In genomic region chr6:150451767-150452641, GRCh38 we compare ENCODE assay signal across 27 cellular contexts.
DNase-seq lines count a peak whose midpoint lies in the region; ATAC-seq and TF ChIP-seq lines count a peak whose summit lies in the region.
"Had no signal": no experiment of that assay in that cellular context is flagged by ENCODE, and none has a peak within 500 bp of the region (broad histone marks: within the 10 kb centered on the region; RNA-seq: fewer than 3 reads in every experiment).

No MANE protein-coding gene starts in this region.

- no peaks in the 10 kb centered on the region for H3K4me1 Mint-ChIP-seq in activated naive CD4-positive, alpha-beta T cell treated with anti-CD3 and anti-CD28 coated beads, Interleukin-2, amount 10 ng/mL, durations not matched to agents 7 days and 5 days

- H3K36me3 ChIP-seq in heart right ventricle (no peaks in the 10 kb centered on the region), left lung (no peaks in the 10 kb centered on the region), parathyroid adenoma (ENCODE audit: control insufficient read depth, insufficient read depth, low read length) (no peaks in the 10 kb centered on the region), upper lobe of right lung (no peaks in the 10 kb centered on the region), upper lobe of left lung (no peaks in the 10 kb centered on the region)
- H3K36me3 ChIP-seq: BLaER1, pancreas had no signal

- WGBS in heart right ventricle, 2 donors: 61 to 62% methylated on average over 21 of the region's 21 CpGs
- WGBS in upper lobe of left lung, 2 donors: 83 to 89% methylated on average over 17 to 21 of the region's 21 CpGs

- no peak for TF ChIP-seq CTCF in heart right ventricle (IDR thresholded peaks at IDR 0.05)
- TF ChIP-seq CTCF in left lung (IDR thresholded peaks at IDR 0.05): no peak
- TF ChIP-seq CTCF in parathyroid adenoma (IDR thresholded peaks at IDR 0.05): no peak
- TF ChIP-seq CTCF in upper lobe of right lung (IDR thresholded peaks at IDR 0.05): no peak
- TF ChIP-seq CTCF in upper lobe of left lung (IDR thresholded peaks at IDR 0.05): no peak

- ATAC-seq in heart right ventricle (no peak), left cardiac atrium (no peak), left lung (no peak), upper lobe of right lung (no peak), upper lobe of left lung (ENCODE audit: low FRiP score in 2 of 2) (no peak)
- ATAC-seq: activated CD8-positive, alpha-beta T cell treated with anti-CD3 and anti-CD28 coated beads, Interleukin-2, amount 10 ng/mL, durations not matched to agents 7 days and 5 days; GM12878; T-helper 17 cell had no signal

- TF ChIP-seq POLR2A in upper lobe of left lung (IDR thresholded peaks at IDR 0.05): no peak

- H3K27me3 ChIP-seq in heart right ventricle: no peaks in the 10 kb centered on the region
- H3K27me3 ChIP-seq in left lung: no peaks in the 10 kb centered on the region
- H3K27me3 ChIP-seq in parathyroid adenoma (ENCODE audit: control insufficient read depth, insufficient read depth, low read length): no peaks in the 10 kb centered on the region
- no peaks in the 10 kb centered on the region for H3K27me3 ChIP-seq in upper lobe of right lung
- no peaks in the 10 kb centered on the region for H3K27me3 ChIP-seq in upper lobe of left lung
- H3K27me3 ChIP-seq: BLaER1, pancreas had no signal

- no peaks in the 10 kb centered on the region for H3K79me2 ChIP-seq in parathyroid adenoma

- no peak for TF ChIP-seq EP300 in upper lobe of left lung (IDR thresholded peaks at IDR 0.05)

- H3K27ac ChIP-seq in heart right ventricle (peak overlapping the region; percentile 65 to 92 (median 78)), left lung (peak overlapping the region; percentile 41 to 57), parathyroid adenoma (peak overlapping the region; percentile 94), upper lobe of right lung (peak overlapping the region; percentile 42), upper lobe of left lung (peak overlapping the region in 1 of 4 donors; percentile 18)
- H3K27ac ChIP-seq: BLaER1, KMS-11, pancreas had no signal

- H3K27me3 Mint-ChIP-seq in activated naive CD4-positive, alpha-beta T cell treated with anti-CD3 and anti-CD28 coated beads, Interleukin-2, amount 10 ng/mL, durations not matched to agents 7 days and 5 days: peaks cover 5% of the 10 kb centered on the region

- H3K4me2 ChIP-seq in parathyroid adenoma (ENCODE audit: low read length): no peak overlapping the region
- H3K4me2 ChIP-seq: BLaER1, KMS-11, SK-N-SH had no signal

- intact Hi-C loops in heart right ventricle (cut with DNase I) (loop anchor here in 1 of 10 donors (2.0 to 5.0 kb wide), 2 partner anchors 130 to 231 kb away; no protein-coding TSS in a partner anchor), left cardiac atrium (cut with DNase I) (no loop called here), left lung (cut with DNase I) (no loop called here), upper lobe of right lung (cut with DNase I) (no loop called here)

- CTCF ChIA-PET in activated naive CD4-positive, alpha-beta T cell treated with anti-CD3 and anti-CD28 coated beads, Interleukin-2, amount 10 ng/mL, durations not matched to agents 7 days and 5 days (lab: Charles Lee): no interaction called here

- H3K36me3 Mint-ChIP-seq in activated naive CD4-positive, alpha-beta T cell treated with anti-CD3 and anti-CD28 coated beads, Interleukin-2, amount 10 ng/mL, durations not matched to agents 7 days and 5 days: no peaks in the 10 kb centered on the region
- H3K36me3 Mint-ChIP-seq: naive B cell had no signal

- H3K4me3 Mint-ChIP-seq in activated naive CD4-positive, alpha-beta T cell treated with anti-CD3 and anti-CD28 coated beads, Interleukin-2, amount 10 ng/mL, durations not matched to agents 7 days and 5 days: no peak overlapping the region
- H3K4me3 Mint-ChIP-seq: activated CD8-positive, alpha-beta T cell treated with anti-CD3 and anti-CD28 coated beads, Interleukin-2, amount 10 ng/mL, durations not matched to agents 7 days and 5 days; T-helper 17 cell had no signal

- H3K9me3 ChIP-seq in heart right ventricle (no peaks in the 10 kb centered on the region), left lung (no peaks in the 10 kb centered on the region), parathyroid adenoma (ENCODE audit: control insufficient read depth, low read length) (no peaks in the 10 kb centered on the region), upper lobe of right lung (no peaks in the 10 kb centered on the region), upper lobe of left lung (no peaks in the 10 kb centered on the region)
- H3K9me3 ChIP-seq: BLaER1, Caco-2, pancreas, SK-N-SH had no signal

- H3K4me1 ChIP-seq in heart right ventricle: peaks cover 0 to 25% (median 8%) of the 10 kb centered on the region in 9 donors
- H3K4me1 ChIP-seq in left lung: no peaks in the 10 kb centered on the region
- peaks cover 39% of the 10 kb centered on the region for H3K4me1 ChIP-seq in parathyroid adenoma
- H3K4me1 ChIP-seq in upper lobe of right lung: peaks cover 6% of the 10 kb centered on the region
- peaks cover 0 to 14% (median 0%) of the 10 kb centered on the region in 4 donors for H3K4me1 ChIP-seq in upper lobe of left lung
- H3K4me1 ChIP-seq: pancreas had no signal

- H3K4me3 ChIP-seq in heart right ventricle (no peak overlapping the region), left lung (no peak overlapping the region), parathyroid adenoma (ENCODE audit: low read depth, low read length) (no peak overlapping the region), upper lobe of right lung (no peak overlapping the region), upper lobe of left lung (no peak overlapping the region)
- H3K4me3 ChIP-seq: BLaER1, GM12878, pancreas, skin epidermis had no signal

- H2AFZ ChIP-seq in parathyroid adenoma: peak overlapping the region; percentile 61

- H3K27ac Mint-ChIP-seq in activated naive CD4-positive, alpha-beta T cell treated with anti-CD3 and anti-CD28 coated beads, Interleukin-2, amount 10 ng/mL, durations not matched to agents 7 days and 5 days: no peak overlapping the region
- H3K27ac Mint-ChIP-seq: activated CD8-positive, alpha-beta T cell treated with anti-CD3 and anti-CD28 coated beads, Interleukin-2, amount 10 ng/mL, durations not matched to agents 7 days and 5 days; naive B cell; T-helper 17 cell had no signal

- H3K9me3 Mint-ChIP-seq in activated naive CD4-positive, alpha-beta T cell treated with anti-CD3 and anti-CD28 coated beads, Interleukin-2, amount 10 ng/mL, durations not matched to agents 7 days and 5 days: no peaks in the 10 kb centered on the region

- DNase-seq in heart right ventricle (no peak), left cardiac atrium (no peak), left lung (no peak), upper lobe of right lung (no peak), KG1 (lab: John Stamatoyannopoulos, UW) (no peak), upper lobe of left lung (no peak)
- no peak for DNase-seq in activated naive CD4-positive, alpha-beta T cell treated with anti-CD3 and anti-CD28 coated beads, Interleukin-2, amount 10 ng/mL, durations not matched to agents 7 days and 5 days
- DNase-seq: ACHN; activated CD8-positive, alpha-beta T cell treated with anti-CD3 and anti-CD28 coated beads, Interleukin-2, amount 10 ng/mL, durations not matched to agents 7 days and 5 days; activated effector memory CD4-positive, alpha-beta T cell treated with anti-CD3 and anti-CD28 coated beads, Interleukin-2, amount 50 U/mL, for 16 hours; Caco-2; DND-41; erythroblast; mesendoderm; naive B cell; NCI-H1694 treated with DMSO at 0.1 percent for 48 hours; NCI-H748 treated with DMSO at 0.1 percent for 48 hours; pancreas; SK-N-SH; stimulated activated CD4-positive, alpha-beta T cell treated with anti-CD3 and anti-CD28 coated beads, Interleukin-2, amount 100 ng/mL, for 24 hours; substantia nigra; T-helper 17 cell had no signal

- H3K9ac ChIP-seq in parathyroid adenoma: no peak overlapping the region
- H3K9ac ChIP-seq: BLaER1, KMS-11, SK-N-SH had no signal
